In genomic region chr2:131542438-131543384, GRCh38 we compare ENCODE assay signal across 26 cellular contexts. TPM values are rescaled to one million over a fixed set of nuclear protein-coding genes. Genes with fewer than 3 reads are reported as not detected.
DNase-seq lines count a peak whose midpoint lies in the region; FAIRE-seq and TF ChIP-seq lines count a peak whose summit lies in the region.
"Had no signal": no experiment of that assay in that cellular context is flagged by ENCODE, and none has a peak within 500 bp of the region (broad histone marks: within the 10 kb centered on the region; RNA-seq: fewer than 3 reads in every experiment).

No MANE protein-coding gene starts in this region.

- H3K4me3 ChIP-seq in kidney (ENCODE audit: low read length in 2 of 2): no peak overlapping the region
- H3K4me3 ChIP-seq: GM12878, GM23338 had no signal

- H3K36me3 ChIP-seq in kidney (ENCODE audit: control insufficient read depth in 1 of 2, insufficient read depth in 2 of 2, low read length in 2 of 2): no peaks in the 10 kb centered on the region
- H3K36me3 ChIP-seq: BE2C had no signal

- DNase-seq in NCI-H146 treated with DMSO at 0.1 percent for 48 hours (lab: John Stamatoyannopoulos, UW; ENCODE audit: unreplicated experiment) (peak; percentile 90), NCI-H510A treated with DMSO at 0.1 percent for 48 hours (lab: John Stamatoyannopoulos, UW) (peak; percentile 95), kidney (peak; percentile 32), RKO (ENCODE audit: low spot score) (no peak), islet precursor cell (no peak), iPS-NIHi11 (ENCODE audit: low spot score) (no peak)
- DNase-seq in stimulated activated CD4-positive, alpha-beta T cell treated with anti-CD3 and anti-CD28 coated beads, Interleukin-15, amount 100 ng/mL, for 24 hours: no peak
- DNase-seq: ACHN; BE2C; C1 segment of cervical spinal cord; CD4-positive, CD25-positive, alpha-beta regulatory T cell; CD8-positive, alpha-beta memory T cell; COR-L47; DMS 273 treated with DMSO at 0.1 percent for 48 hours; DMS53; DND-41; EL; HCEC 1CT had no signal

- no peaks in the 10 kb centered on the region for H3K4me1 ChIP-seq in kidney (ENCODE audit: control insufficient read depth in 1 of 2, insufficient read depth in 1 of 2, low read depth in 1 of 2, low read length in 2 of 2)
- H3K4me1 ChIP-seq: BE2C had no signal

- intact Hi-C loops in kidney (cut with DNase I): no loop called here

- H3K9me3 ChIP-seq in kidney (ENCODE audit: control insufficient read depth in 1 of 2, low read length in 2 of 2): no peaks in the 10 kb centered on the region
- H3K9me3 ChIP-seq: BE2C had no signal

- no peak overlapping the region for H3K9ac ChIP-seq in kidney (ENCODE audit: low read length in 2 of 2)

- no peak overlapping the region for H3K27ac ChIP-seq in kidney (ENCODE audit: low read depth in 2 of 2, low read length in 2 of 2)

- FAIRE-seq in kidney (lab: Jason Lieb, UNC): no peak
- FAIRE-seq: A204.1, GM12878, GM19239, H54, HepG2, HTR-8/SVneo had no signal

- TF ChIP-seq CTCF in kidney (IDR thresholded peaks at IDR 0.05; ENCODE audit: borderline replicate concordance, extremely low read depth, insufficient read depth): no peak

RNA-seq across cellular contexts. Expression of gene CCDC74A, which starts 15.0 kb away (rescaled TPM):
- total RNA-seq in kidney: 9.5 TPM
- 10.5 TPM for polyA plus RNA-seq in kidney (ENCODE audit: insufficient read depth, low read depth, low replicate concordance)
- polyA plus RNA-seq: IgD-negative memory B cell had no signal

RNA-seq across cellular contexts. Expression of gene MZT2A, which starts 50.5 kb away (rescaled TPM):
- 65.3 TPM for total RNA-seq in kidney
- 111 TPM for polyA plus RNA-seq in kidney (ENCODE audit: insufficient read depth, low read depth, low replicate concordance)

Comparison
In these comparisons a context has a peak if more than half of its experiments do, and no peak if none do; other contexts are left out.
1. DNase-seq: peak in NCI-H146 treated with DMSO at 0.1 percent for 48 hours (single experiment), NCI-H510A treated with DMSO at 0.1 percent for 48 hours (single experiment) and kidney (single experiment); none in RKO (single experiment), islet precursor cell (single experiment), iPS-NIHi11 (single experiment) and stimulated activated CD4-positive, alpha-beta T cell treated with anti-CD3 and anti-CD28 coated beads, Interleukin-15, amount 100 ng/mL, for 24 hours (single experiment).